ENCODE assay signal across 24 cellular contexts in the genomic region with DNA sequence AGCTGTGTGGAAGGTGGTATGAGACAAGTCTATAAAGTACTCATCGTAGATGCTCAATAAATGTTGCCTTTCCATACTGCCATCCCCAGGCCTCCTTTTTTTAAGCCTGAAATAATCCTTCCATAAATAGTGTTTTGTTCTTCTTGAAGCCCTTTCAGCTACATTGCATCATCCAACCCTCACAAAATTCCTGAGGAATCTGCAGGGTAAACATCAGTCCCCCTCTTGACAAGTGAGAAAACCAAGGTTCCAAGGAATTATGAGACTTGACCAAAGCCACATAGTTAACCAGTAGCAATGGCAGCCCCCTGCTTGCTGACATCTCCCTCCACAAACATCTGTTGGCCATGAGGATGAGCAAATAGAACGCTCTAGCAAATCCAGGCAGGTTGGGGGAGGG.
"Had no signal": no experiment of that assay in that cellular context is flagged by ENCODE, and none has a peak within 500 bp of the region (broad histone marks: within the 10 kb centered on the region; RNA-seq: fewer than 3 reads in every experiment).

No MANE protein-coding gene starts in this region.

- ATAC-seq: activated CD8-positive, alpha-beta memory T cell treated with anti-CD3 and anti-CD28 coated beads, Interleukin-2, amount 10 ng/mL, durations not matched to agents 7 days and 5 days; activated T-cell treated with anti-CD3 and anti-CD28 coated beads, Interleukin-2, amount 50 U/mL, for 4 hours; T-helper 17 cell; WTC11 had no signal

- DNase-seq: activated CD4-positive, alpha-beta T cell treated with anti-CD3 and anti-CD28 coated beads for 48 hours; activated CD4-positive, alpha-beta T cell treated with anti-CD3 and anti-CD28 coated beads, Interleukin-2, amount 50 U/mL, for 48 hours; activated CD4-positive, CD25-positive, alpha-beta regulatory T cell treated with anti-CD3 and anti-CD28 coated beads, Interleukin-2, amount 50 U/mL, for 72 hours; activated CD8-positive, alpha-beta memory T cell treated with anti-CD3 and anti-CD28 coated beads, Interleukin-2, amount 10 ng/mL, durations not matched to agents 7 days and 5 days; activated effector memory CD4-positive, alpha-beta T cell treated with anti-CD3 and anti-CD28 coated beads, Interleukin-2, amount 50 U/mL, for 16 hours; activated naive CD4-positive, alpha-beta T cell treated with Interleukin-2 at 50 U/mL for 16 hours; activated T-cell treated with anti-CD3 and anti-CD28 coated beads, Interleukin-2, amount 50 U/mL, for 4 hours; central memory CD4-positive, alpha-beta T cell; KG1; NCI-H1092; NCI-H1417; NCI-H1930; NCI-H2171; NCI-H2227 treated with DMSO at 0.1 percent for 48 hours; NCI-H526; NCI-H82; NK-92 treated with Interleukin-12 subunit alpha and Interleukin-12 subunit beta, amount 100 ng/mL, for 24 hours; SHP77; T-helper 17 cell; T-helper 9 cell had no signal

- H3K4me3 ChIP-seq: breast epithelium, SJSA1 had no signal

- H3K4me1 ChIP-seq: breast epithelium, SJSA1 had no signal

- H3K27ac ChIP-seq: breast epithelium, SJSA1 had no signal

- H3K36me3 ChIP-seq: breast epithelium, SJSA1 had no signal

- H3K9me3 ChIP-seq: breast epithelium, SJSA1 had no signal

- H3K27ac Mint-ChIP-seq: activated CD8-positive, alpha-beta memory T cell treated with anti-CD3 and anti-CD28 coated beads, Interleukin-2, amount 10 ng/mL, durations not matched to agents 7 days and 5 days; activated naive CD8-positive, alpha-beta T cell; T-helper 17 cell; WTC11 had no signal

- H3K9me3 Mint-ChIP-seq: activated T-cell treated with anti-CD3 and anti-CD28 coated beads, Interleukin-2, amount 50 U/mL, for 4 hours; WTC11 had no signal

- H3K27me3 ChIP-seq: SJSA1 had no signal

- H3K36me3 Mint-ChIP-seq: activated CD8-positive, alpha-beta memory T cell treated with anti-CD3 and anti-CD28 coated beads, Interleukin-2, amount 10 ng/mL, durations not matched to agents 7 days and 5 days; activated naive CD8-positive, alpha-beta T cell; WTC11 had no signal
